In genomic region chr17:60803059-60803458, GRCh38 we compare ENCODE assay signal across 28 cellular contexts.
"Had no signal": no experiment of that assay in that cellular context is flagged by ENCODE, and none has a peak within 500 bp of the region (broad histone marks: within the 10 kb centered on the region; RNA-seq: fewer than 3 reads in every experiment).

No MANE protein-coding gene starts in this region.

- ATAC-seq: natural killer cell; psoas muscle; right cardiac atrium; sciatic nerve; stimulated activated effector memory CD8-positive, alpha-beta T cell treated with anti-CD3 and anti-CD28 coated beads, Interleukin-12 subunit alpha, Interleukin-12 subunit beta, amount 100 ng/mL, for 72 hours; stimulated activated naive B cell treated with anti-CD40 and anti-IgM and Interleukin-4, amounts not matched to agents 10 μg/mL and 1 μg/mL and 100 μg/mL, for 72 hours had no signal

- H3K27ac ChIP-seq: neural progenitor cell, ovary, parathyroid adenoma, psoas muscle, skin epidermis, spleen, stomach, thoracic aorta, thyroid gland, tibial nerve, upper lobe of left lung, vagina had no signal

- H3K27me3 ChIP-seq: neural progenitor cell, ovary, spleen, stomach, thyroid gland, tibial nerve, upper lobe of left lung, vagina had no signal

- DNase-seq: natural killer cell; occipital lobe; ovary; posterior cingulate gyrus; psoas muscle; right cardiac atrium; spleen; stimulated activated CD4-positive, alpha-beta T cell treated with anti-CD3 and anti-CD28 coated beads, Interleukin-12 subunit alpha, Interleukin-12 subunit beta, amount 100 ng/mL, for 4 hours; stimulated activated CD4-positive, alpha-beta T cell treated with anti-CD3 and anti-CD28 coated beads, Interleukin-1b, Interleukin-23, amount 100 ng/mL, for 48 hours; stimulated activated CD4-positive, alpha-beta T cell treated with anti-CD3 and anti-CD28 coated beads, Interleukin-4, amount 100 ng/mL, for 1 hour; stimulated activated naive B cell treated with anti-CD40 and anti-IgM and Interleukin-4, amounts not matched to agents 10 μg/mL and 1 μg/mL and 100 μg/mL, for 72 hours; stimulated activated naive CD4-positive, alpha-beta T cell treated with Interleukin-2 at 50 U/mL for 16 hours; stomach; thyroid gland; trophoblast cell; upper lobe of left lung had no signal

- H3K4me3 Mint-ChIP-seq: natural killer cell; nephron; neural progenitor cell; stimulated activated effector memory CD8-positive, alpha-beta T cell treated with anti-CD3 and anti-CD28 coated beads, Interleukin-12 subunit alpha, Interleukin-12 subunit beta, amount 100 ng/mL, for 72 hours; stimulated activated naive B cell treated with anti-CD40 and anti-IgM and Interleukin-4, amounts not matched to agents 10 μg/mL and 1 μg/mL and 100 μg/mL, for 72 hours; stimulated activated naive CD8-positive, alpha-beta T cell treated with anti-CD3 and anti-CD28 coated beads, Interleukin-15, Interleukin-2, amounts not matched to agents 100 ng/mL and 50 ng/mL, for 24 hours had no signal

- H3K27ac Mint-ChIP-seq: natural killer cell; nephron; neural progenitor cell; progenitor cell of endocrine pancreas; stimulated activated effector memory CD8-positive, alpha-beta T cell treated with anti-CD3 and anti-CD28 coated beads, Interleukin-12 subunit alpha, Interleukin-12 subunit beta, amount 100 ng/mL, for 72 hours; stimulated activated naive B cell treated with anti-CD40 and anti-IgM and Interleukin-4, amounts not matched to agents 10 μg/mL and 1 μg/mL and 100 μg/mL, for 72 hours; stimulated activated naive CD8-positive, alpha-beta T cell treated with anti-CD3 and anti-CD28 coated beads, Interleukin-15, Interleukin-2, amounts not matched to agents 100 ng/mL and 50 ng/mL, for 24 hours had no signal

- H3K4me1 ChIP-seq: neural progenitor cell, parathyroid adenoma, psoas muscle, spleen, thyroid gland, upper lobe of left lung, vagina had no signal

- H3K4me1 Mint-ChIP-seq: natural killer cell; nephron; neural progenitor cell; stimulated activated effector memory CD8-positive, alpha-beta T cell treated with anti-CD3 and anti-CD28 coated beads, Interleukin-12 subunit alpha, Interleukin-12 subunit beta, amount 100 ng/mL, for 72 hours; stimulated activated naive B cell treated with anti-CD40 and anti-IgM and Interleukin-4, amounts not matched to agents 10 μg/mL and 1 μg/mL and 100 μg/mL, for 72 hours had no signal

- H3K4me2 ChIP-seq: neural progenitor cell, smooth muscle cell had no signal

- H2AFZ ChIP-seq: neural progenitor cell, parathyroid adenoma had no signal

- H3K9me3 ChIP-seq: ovary, psoas muscle, spleen, stomach, thoracic aorta, thyroid gland, tibial nerve, upper lobe of left lung, vagina had no signal

- H3K36me3 ChIP-seq: neural progenitor cell, ovary, stomach, thoracic aorta, thyroid gland, tibial nerve, upper lobe of left lung, vagina had no signal

- H3K36me3 Mint-ChIP-seq: natural killer cell; neural progenitor cell; stimulated activated effector memory CD8-positive, alpha-beta T cell treated with anti-CD3 and anti-CD28 coated beads, Interleukin-12 subunit alpha, Interleukin-12 subunit beta, amount 100 ng/mL, for 72 hours had no signal

- H3K79me2 ChIP-seq: parathyroid adenoma had no signal

- H3K4me3 ChIP-seq: neural progenitor cell, ovary, psoas muscle, skin epidermis, smooth muscle cell, spleen, stomach, thoracic aorta, thyroid gland, tibial nerve, upper lobe of left lung, vagina had no signal

- H3K9me3 Mint-ChIP-seq: natural killer cell; nephron; neural progenitor cell; stimulated activated effector memory CD8-positive, alpha-beta T cell treated with anti-CD3 and anti-CD28 coated beads, Interleukin-12 subunit alpha, Interleukin-12 subunit beta, amount 100 ng/mL, for 72 hours; stimulated activated naive B cell treated with anti-CD40 and anti-IgM and Interleukin-4, amounts not matched to agents 10 μg/mL and 1 μg/mL and 100 μg/mL, for 72 hours; stimulated activated naive CD8-positive, alpha-beta T cell treated with anti-CD3 and anti-CD28 coated beads, Interleukin-15, Interleukin-2, amounts not matched to agents 100 ng/mL and 50 ng/mL, for 24 hours had no signal

- H3K9ac ChIP-seq: neural progenitor cell, parathyroid adenoma had no signal

- H3K27me3 Mint-ChIP-seq: progenitor cell of endocrine pancreas; stimulated activated naive B cell treated with anti-CD40 and anti-IgM and Interleukin-4, amounts not matched to agents 10 μg/mL and 1 μg/mL and 100 μg/mL, for 72 hours; stimulated activated naive CD8-positive, alpha-beta T cell treated with anti-CD3 and anti-CD28 coated beads, Interleukin-15, Interleukin-2, amounts not matched to agents 100 ng/mL and 50 ng/mL, for 24 hours had no signal
